8 cellular contexts compared by ENCODE assay signal in genomic region chr9:113468-114266, GRCh38. TPM values are rescaled to one million over a fixed set of nuclear protein-coding genes. Genes with fewer than 3 reads are reported as not detected.
A peak's percentile ranks its signal among the peaks of the same experiment; 100 is the strongest.
DNase-seq lines count a peak whose midpoint lies in the region; ATAC-seq, FAIRE-seq and TF ChIP-seq lines count a peak whose summit lies in the region.
"Not testable (repeated sequence)": the region's sequence is repeated elsewhere in the genome, so short reads cannot be mapped to it uniquely, and the experiment has no call there.

No MANE protein-coding gene starts in this region.

- H3K23ac ChIP-seq in mesendoderm (ENCODE audit: low read length), result not testable (repeated sequence)

- not testable (repeated sequence) for H4K8ac ChIP-seq in mesendoderm (ENCODE audit: low read depth, low read length)

- H2BK5ac ChIP-seq in mesendoderm (ENCODE audit: low read length), result not testable (repeated sequence)

- not testable (repeated sequence) for H3K79me2 ChIP-seq in astrocyte (ENCODE audit: insufficient read depth, low read length); mesendoderm (ENCODE audit: control insufficient read depth, insufficient read depth, low read length)

- not testable (repeated sequence) for H3K36me3 Mint-ChIP-seq in T-helper 2 cell treated with Interferon-gamma antibody and Interleukin-4, amounts not matched to agents 5 μg/mL and 100 μg/mL, for 36 hours (ENCODE audit: low read depth); astrocyte (ENCODE audit: low read depth, unreplicated experiment)

- H3K79me1 ChIP-seq in mesendoderm (ENCODE audit: low read length), result not testable (repeated sequence)

- TF ChIP-seq CTCF in astrocyte (IDR thresholded peaks at IDR 0.05; ENCODE audit: insufficient read depth, low read depth, low read length), result not testable (repeated sequence)

- not testable (repeated sequence) for H2BK120ac ChIP-seq in mesendoderm (ENCODE audit: low read depth, low read length)

- peak overlapping the region; percentile 38 to 67 (median 54); a peak in 18 of 20 replicates for H3K4me3 ChIP-seq in BLaER1 treated with 17β-estradiol and CSF1 and Interleukin-3, amounts not matched to agents 10 nM and 100 nM
- H3K4me3 ChIP-seq in astrocyte (ENCODE audit: insufficient read depth, low read depth, low read length), result not testable (repeated sequence)
- peak overlapping the region; percentile 33 for H3K4me3 ChIP-seq in mesendoderm (ENCODE audit: low read length)
- peak overlapping the region; percentile 30 to 47 (median 34) for H3K4me3 ChIP-seq in skin epidermis

- not testable (repeated sequence) for H2AK5ac ChIP-seq in mesendoderm (ENCODE audit: low read length)

- not testable (repeated sequence) for H4K5ac ChIP-seq in mesendoderm (ENCODE audit: low read length)

- H3K4me1 ChIP-seq in BLaER1 treated with 17β-estradiol and CSF1 and Interleukin-3, amounts not matched to agents 10 nM and 100 nM, result peaks cover 0 to 17% (median 11%) of the 10 kb centered on the region in 10 experiments; a peak in 12 of 20 replicates
- not testable (repeated sequence) for H3K4me1 ChIP-seq in astrocyte (ENCODE audit: insufficient read depth, low read length); mesendoderm (ENCODE audit: control insufficient read depth, low read depth, low read length)

- not testable (repeated sequence) for H3K4ac ChIP-seq in mesendoderm (ENCODE audit: low read depth, low read length)

- H2AFZ ChIP-seq in astrocyte (ENCODE audit: low read depth, low read length), result peak overlapping the region; percentile 18

- H3K27me3 Mint-ChIP-seq in T-helper 2 cell treated with Interferon-gamma antibody and Interleukin-4, amounts not matched to agents 5 μg/mL and 100 μg/mL, for 36 hours (ENCODE audit: low read depth), result peaks cover 56% of the 10 kb centered on the region
- H3K27me3 Mint-ChIP-seq in astrocyte (ENCODE audit: low read depth, unreplicated experiment), result peaks cover 50% of the 10 kb centered on the region

- H3K18ac ChIP-seq in mesendoderm (ENCODE audit: low read length), result not testable (repeated sequence)

- H3K4me3 Mint-ChIP-seq in T-helper 2 cell treated with Interferon-gamma antibody and Interleukin-4, amounts not matched to agents 5 μg/mL and 100 μg/mL, for 36 hours, result peak overlapping the region; percentile 68
- H3K4me3 Mint-ChIP-seq in astrocyte (ENCODE audit: unreplicated experiment), result peak overlapping the region; percentile 68

- DNase-seq in T-helper 2 cell treated with Interferon-gamma antibody and Interleukin-4, amounts not matched to agents 5 μg/mL and 100 μg/mL, for 36 hours (ENCODE audit: low spot score); astrocyte (ENCODE audit: low read depth): not testable (repeated sequence)
- peak; percentile 4 to 24 for DNase-seq in frontal cortex (ENCODE audit: low spot score in 2 of 2)
- peak; percentile 76 for DNase-seq in mesendoderm

- H3K36me3 ChIP-seq in BLaER1 treated with 17β-estradiol and CSF1 and Interleukin-3, amounts not matched to agents 10 nM and 100 nM; astrocyte (ENCODE audit: insufficient read depth, low read length); mesendoderm (ENCODE audit: control insufficient read depth, insufficient read depth, low read length): not testable (repeated sequence)

- H3K56ac ChIP-seq in mesendoderm (ENCODE audit: low read length), result peak overlapping the region; percentile 34

- not testable (repeated sequence) for H3K9me3 ChIP-seq in BLaER1 treated with 17β-estradiol and CSF1 and Interleukin-3, amounts not matched to agents 10 nM and 100 nM (replicated peaks in 1 of 11); astrocyte (ENCODE audit: insufficient read depth, low read depth, low read length)

- H4K20me1 ChIP-seq in BLaER1 treated with 17β-estradiol and CSF1 and Interleukin-3, amounts not matched to agents 10 nM and 100 nM, result peaks cover 0 to 46% (median 23%) of the 10 kb centered on the region in 11 experiments; a peak in 19 of 22 replicates
- not testable (repeated sequence) for H4K20me1 ChIP-seq in astrocyte (ENCODE audit: insufficient read depth, low read length)

- H3K4me1 Mint-ChIP-seq in T-helper 2 cell treated with Interferon-gamma antibody and Interleukin-4, amounts not matched to agents 5 μg/mL and 100 μg/mL, for 36 hours (ENCODE audit: low read depth), result peaks cover 13% of the 10 kb centered on the region
- H3K4me1 Mint-ChIP-seq in astrocyte (ENCODE audit: low read depth, unreplicated experiment), result not testable (repeated sequence)

- ATAC-seq in GM19372 (IDR thresholded peaks at IDR 0.05; ENCODE audit: low read depth, unreplicated experiment) (peak; percentile 55), HG03460 (IDR thresholded peaks at IDR 0.05; ENCODE audit: unreplicated experiment) (peak; percentile 69)

- no CpG with 5 or more reads among the region's 111 CpGs for WGBS in mesendoderm (ENCODE audit: extremely low coverage, insufficient coverage, low lambda C conversion rate)

- H2BK15ac ChIP-seq in mesendoderm (replicated peaks; ENCODE audit: low read depth), result not testable (repeated sequence)

- FAIRE-seq in astrocyte (lab: Jason Lieb, UNC); frontal cortex (lab: Jason Lieb, UNC): not testable (repeated sequence)

- H3K27ac ChIP-seq in BLaER1 treated with 17β-estradiol and CSF1 and Interleukin-3, amounts not matched to agents 10 nM and 100 nM; astrocyte (ENCODE audit: low read depth, low read length); mesendoderm (ENCODE audit: low read depth, low read length); skin epidermis: not testable (repeated sequence)

- H3K27ac Mint-ChIP-seq in T-helper 2 cell treated with Interferon-gamma antibody and Interleukin-4, amounts not matched to agents 5 μg/mL and 100 μg/mL, for 36 hours; astrocyte (ENCODE audit: unreplicated experiment): not testable (repeated sequence)

- not testable (repeated sequence) for H3K9me3 Mint-ChIP-seq in T-helper 2 cell treated with Interferon-gamma antibody and Interleukin-4, amounts not matched to agents 5 μg/mL and 100 μg/mL, for 36 hours
- peaks cover 16% of the 10 kb centered on the region for H3K9me3 Mint-ChIP-seq in astrocyte (ENCODE audit: unreplicated experiment)

- H3K9ac ChIP-seq in BLaER1 treated with 17β-estradiol and CSF1 and Interleukin-3, amounts not matched to agents 10 nM and 100 nM, result peak overlapping the region in 3 of 11 experiments; percentile 22 to 39 (median 33); a peak in 3 of 22 replicates
- H3K9ac ChIP-seq in astrocyte (ENCODE audit: low read length), result not testable (repeated sequence)
- peak overlapping the region; percentile 40 for H3K9ac ChIP-seq in mesendoderm (ENCODE audit: low read length)

- peaks cover 76 to 94% (median 89%) of the 10 kb centered on the region in 11 experiments for H3K27me3 ChIP-seq in BLaER1 treated with 17β-estradiol and CSF1 and Interleukin-3, amounts not matched to agents 10 nM and 100 nM
- peaks cover 28% of the 10 kb centered on the region for H3K27me3 ChIP-seq in astrocyte (ENCODE audit: insufficient read depth, low read length)
- H3K27me3 ChIP-seq in mesendoderm (ENCODE audit: insufficient read depth, low read length, poor library complexity), result peaks cover 21% of the 10 kb centered on the region

- peak overlapping the region; percentile 74 to 98 (median 85) for H3K4me2 ChIP-seq in BLaER1 treated with 17β-estradiol and CSF1 and Interleukin-3, amounts not matched to agents 10 nM and 100 nM
- H3K4me2 ChIP-seq in astrocyte (ENCODE audit: low read length) (peak overlapping the region; percentile 59), mesendoderm (ENCODE audit: low read length) (peak overlapping the region; percentile 56)

RNA-seq across cellular contexts. Expression of gene FOXD4, which starts 4.5 kb away (rescaled TPM):
- total RNA-seq in astrocyte, result 0.31 and 0.45 TPM in 2 replicates
- 1.2 TPM for total RNA-seq in frontal cortex
- polyA plus RNA-seq in mesendoderm (2013, experiment 1 of 2), result 0.06 TPM
- 0.01 TPM for polyA plus RNA-seq in mesendoderm (2013, experiment 2 of 2)
